ENCODE assay signal across 21 cellular contexts in genomic region chr16:85982563-85982939, GRCh38.
DNase-seq lines count a peak whose midpoint lies in the region; ATAC-seq lines count a peak whose summit lies in the region.
"Had no signal": no experiment of that assay in that cellular context is flagged by ENCODE, and none has a peak within 500 bp of the region (broad histone marks: within the 10 kb centered on the region; RNA-seq: fewer than 3 reads in every experiment).

No MANE protein-coding gene starts in this region.

- H3K4me1 Mint-ChIP-seq in naive B cell: peaks cover 53 to 90% (median 90%) of the 10 kb centered on the region in 3 donors
- H3K4me1 Mint-ChIP-seq in activated naive CD8-positive, alpha-beta T cell treated with anti-CD3 and anti-CD28 coated beads, Interleukin-2, amount 50 U/mL, for 24 hours: peaks cover 63% of the 10 kb centered on the region
- H3K4me1 Mint-ChIP-seq: endodermal cell had no signal

- peak overlapping the region; percentile 45 to 89 (median 78) for H3K4me3 Mint-ChIP-seq in naive B cell
- no peak overlapping the region for H3K4me3 Mint-ChIP-seq in activated naive CD8-positive, alpha-beta T cell treated with anti-CD3 and anti-CD28 coated beads, Interleukin-2, amount 50 U/mL, for 24 hours
- H3K4me3 Mint-ChIP-seq: activated naive CD8-positive, alpha-beta T cell treated with anti-CD3 and anti-CD28 coated beads, Interleukin-2, amount 10 ng/mL, durations not matched to agents 7 days and 5 days; central memory CD8-positive, alpha-beta T cell; endodermal cell had no signal

- peak; percentile 25 to 31 for ATAC-seq in naive B cell (ENCODE audit: low read depth in 2 of 2)
- no peak for ATAC-seq in activated naive CD8-positive, alpha-beta T cell treated with anti-CD3 and anti-CD28 coated beads, Interleukin-2, amount 50 U/mL, for 24 hours
- ATAC-seq: gastrocnemius medialis had no signal

- intact Hi-C loops in head of caudate nucleus (cut with DNase I): no loop called here

- H3K36me3 Mint-ChIP-seq in naive B cell: no peaks in the 10 kb centered on the region
- H3K36me3 Mint-ChIP-seq in activated naive CD8-positive, alpha-beta T cell treated with anti-CD3 and anti-CD28 coated beads, Interleukin-2, amount 50 U/mL, for 24 hours (ENCODE audit: low read depth): no peaks in the 10 kb centered on the region
- H3K36me3 Mint-ChIP-seq: activated naive CD8-positive, alpha-beta T cell treated with anti-CD3 and anti-CD28 coated beads, Interleukin-2, amount 10 ng/mL, durations not matched to agents 7 days and 5 days; natural killer cell had no signal

- H3K9me3 Mint-ChIP-seq in naive B cell: no peaks in the 10 kb centered on the region
- H3K9me3 Mint-ChIP-seq in activated naive CD8-positive, alpha-beta T cell treated with anti-CD3 and anti-CD28 coated beads, Interleukin-2, amount 50 U/mL, for 24 hours: no peaks in the 10 kb centered on the region
- H3K9me3 Mint-ChIP-seq: activated naive CD8-positive, alpha-beta T cell treated with anti-CD3 and anti-CD28 coated beads, Interleukin-2, amount 10 ng/mL, durations not matched to agents 7 days and 5 days; central memory CD8-positive, alpha-beta T cell; endodermal cell; natural killer cell had no signal

- H3K27me3 Mint-ChIP-seq in naive B cell: no peaks in the 10 kb centered on the region
- peaks cover 3% of the 10 kb centered on the region for H3K27me3 Mint-ChIP-seq in activated naive CD8-positive, alpha-beta T cell treated with anti-CD3 and anti-CD28 coated beads, Interleukin-2, amount 50 U/mL, for 24 hours
- H3K27me3 Mint-ChIP-seq: activated naive CD8-positive, alpha-beta T cell treated with anti-CD3 and anti-CD28 coated beads, Interleukin-2, amount 10 ng/mL, durations not matched to agents 7 days and 5 days had no signal

- DNase-seq in AML-193 (lab: John Stamatoyannopoulos, UW) (peak; percentile 82 to 83), NOMO-1 treated with DMSO at 0.1 percent for 48 hours (lab: John Stamatoyannopoulos, UW; ENCODE audit: unreplicated experiment) (peak; percentile 92), head of caudate nucleus (peak in 24 of 42 donors; percentile 22 to 64 (median 42)), naive B cell (no peak), ecto neural progenitor cell (ENCODE audit: low spot score) (no peak), NCI-H1417 (lab: John Stamatoyannopoulos, UW) (no peak)
- DNase-seq in activated CD8-positive, alpha-beta memory T cell treated with anti-CD3 and anti-CD28 coated beads, Interleukin-2, amount 50 U/mL, for 4 hours: no peak
- no peak for DNase-seq in activated naive CD8-positive, alpha-beta T cell treated with anti-CD3 and anti-CD28 coated beads, Interleukin-2, amount 50 U/mL, for 24 hours
- DNase-seq: activated CD4-positive, alpha-beta T cell treated with anti-CD3 and anti-CD28 coated beads for 48 hours; activated naive CD8-positive, alpha-beta T cell treated with anti-CD3 and anti-CD28 coated beads, Interleukin-2, amount 10 ng/mL, durations not matched to agents 7 days and 5 days; Caco-2; endodermal cell; GDM1; natural killer cell; NCI-H1417 treated with DMSO at 0.1 percent for 48 hours; NCI-H510A treated with DMSO at 0.1 percent for 48 hours; stimulated activated CD4-positive, alpha-beta T cell treated with anti-CD3 and anti-CD28 coated beads, Interleukin-1b, Interleukin-23, amount 100 ng/mL, for 48 hours; T-helper 2 cell; thyroid gland had no signal

- peak overlapping the region; percentile 30 to 90 (median 78) for H3K27ac Mint-ChIP-seq in naive B cell
- no peak overlapping the region for H3K27ac Mint-ChIP-seq in activated naive CD8-positive, alpha-beta T cell treated with anti-CD3 and anti-CD28 coated beads, Interleukin-2, amount 50 U/mL, for 24 hours
- H3K27ac Mint-ChIP-seq: activated naive CD8-positive, alpha-beta T cell treated with anti-CD3 and anti-CD28 coated beads, Interleukin-2, amount 10 ng/mL, durations not matched to agents 7 days and 5 days; endodermal cell; natural killer cell had no signal

Comparison
In these comparisons a context has a peak if more than half of its experiments do, and no peak if none do; other contexts are left out.
1. DNase-seq: peak in AML-193 (2 of 2), NOMO-1 treated with DMSO at 0.1 percent for 48 hours (single experiment) and head of caudate nucleus (24 of 42); none in naive B cell (single experiment), ecto neural progenitor cell (single experiment), activated CD8-positive, alpha-beta memory T cell treated with anti-CD3 and anti-CD28 coated beads, Interleukin-2, amount 50 U/mL, for 4 hours (single experiment), NCI-H1417 (0 of 3) and activated naive CD8-positive, alpha-beta T cell treated with anti-CD3 and anti-CD28 coated beads, Interleukin-2, amount 50 U/mL, for 24 hours (single experiment).